28 cellular contexts compared by ENCODE assay signal in the genomic region with DNA sequence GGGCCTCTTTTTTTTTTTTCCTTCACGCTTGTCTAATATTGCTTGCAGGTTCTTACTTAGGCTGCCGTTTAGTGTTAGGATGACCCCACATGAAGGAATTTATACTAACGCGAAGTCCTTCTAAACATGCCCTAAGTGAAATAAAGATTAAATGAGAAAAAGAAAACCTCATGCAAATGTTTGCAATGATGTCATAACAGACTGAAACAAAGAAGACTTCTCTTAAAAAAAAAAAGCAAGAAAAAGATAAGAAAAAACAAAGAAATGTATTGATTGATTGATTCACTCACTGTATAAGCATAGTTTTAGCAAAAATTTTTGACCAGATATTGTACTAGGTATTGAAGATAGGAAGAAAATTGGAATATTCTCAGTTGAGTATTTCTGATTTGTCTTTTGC.
"Had no signal": no experiment of that assay in that cellular context is flagged by ENCODE, and none has a peak within 500 bp of the region (broad histone marks: within the 10 kb centered on the region; RNA-seq: fewer than 3 reads in every experiment).

No MANE protein-coding gene starts in this region.

- H3K36me3 ChIP-seq: colonic mucosa, esophagus muscularis mucosa, esophagus squamous epithelium, gastrocnemius medialis, gastroesophageal sphincter, heart left ventricle, heart right ventricle had no signal

- H3K79me2 ChIP-seq: hepatocyte had no signal

- H3K27ac ChIP-seq: colonic mucosa, epithelial cell of prostate, esophagus muscularis mucosa, esophagus squamous epithelium, foreskin keratinocyte, gastrocnemius medialis, gastroesophageal sphincter, heart left ventricle, heart right ventricle, hepatocyte had no signal

- H3K4me2 ChIP-seq: hepatocyte had no signal

- H3K4me1 Mint-ChIP-seq: endodermal cell had no signal

- DNase-seq: colonic mucosa; cortex of kidney; dermis blood vessel endothelial cell; dorsolateral prefrontal cortex; effector CD4-positive, alpha-beta T cell; effector CD8-positive, alpha-beta T cell; effector memory CD4-positive, alpha-beta T cell; effector memory CD8-positive, alpha-beta T cell; endodermal cell; erythroblast; esophagus squamous epithelium; foreskin fibroblast; foreskin keratinocyte; foreskin melanocyte; gastrocnemius medialis; glutamatergic neuron; heart left ventricle; heart right ventricle had no signal

- ATAC-seq: effector memory CD8-positive, alpha-beta T cell; esophagus mucosa; foreskin keratinocyte; gastrocnemius medialis; gastroesophageal sphincter; heart left ventricle; heart right ventricle had no signal

- H3K4me1 ChIP-seq: colonic mucosa, esophagus squamous epithelium, foreskin keratinocyte, gastrocnemius medialis, heart right ventricle had no signal

- H3K4me3 ChIP-seq: colonic mucosa, coronary artery, dorsolateral prefrontal cortex, esophagus muscularis mucosa, esophagus squamous epithelium, gastrocnemius medialis, gastroesophageal sphincter, heart left ventricle, heart right ventricle, hepatocyte had no signal

- FAIRE-seq: endometrium, endothelial cell of umbilical vein, frontal cortex had no signal

- H3K27me3 ChIP-seq: colonic mucosa, dorsolateral prefrontal cortex, esophagus muscularis mucosa, esophagus squamous epithelium, foreskin keratinocyte, gastroesophageal sphincter, heart left ventricle, hepatocyte had no signal

- H3K9me3 Mint-ChIP-seq: dendritic cell treated with granulocyte-macrophage colony-stimulating factor and Interleukin-4, amounts not matched to agents 40 ng/mL and 50 ng/mL, for 4 days had no signal

- H3K9me3 ChIP-seq: colonic mucosa, esophagus squamous epithelium, gastroesophageal sphincter had no signal

- H3K4me3 Mint-ChIP-seq: dendritic cell treated with granulocyte-macrophage colony-stimulating factor and Interleukin-4, amounts not matched to agents 40 ng/mL and 50 ng/mL, for 4 days; effector memory CD8-positive, alpha-beta T cell; endodermal cell had no signal

- H3K27ac Mint-ChIP-seq: dendritic cell treated with granulocyte-macrophage colony-stimulating factor and Interleukin-4, amounts not matched to agents 40 ng/mL and 50 ng/mL, for 4 days; effector memory CD8-positive, alpha-beta T cell; endodermal cell had no signal

- H2AFZ ChIP-seq: hepatocyte had no signal
